ENCODE assay signal across 27 cellular contexts in genomic region chr7:158754746-158755444, GRCh38. TPM values are rescaled to one million over a fixed set of nuclear protein-coding genes. Genes with fewer than 3 reads are reported as not detected.
DNase-seq lines count a peak whose midpoint lies in the region; ATAC-seq and TF ChIP-seq lines count a peak whose summit lies in the region.
"Had no signal": no experiment of that assay in that cellular context is flagged by ENCODE, and none has a peak within 500 bp of the region (broad histone marks: within the 10 kb centered on the region; RNA-seq: fewer than 3 reads in every experiment).

No MANE protein-coding gene starts in this region.

- no peaks in the 10 kb centered on the region for H3K9me3 Mint-ChIP-seq in natural killer cell treated with Interleukin-12 subunit alpha and Interleukin-12 subunit beta and Interleukin-15 and Interleukin-18, amount 100 ng/mL, for 72 hours
- no peaks in the 10 kb centered on the region for H3K9me3 Mint-ChIP-seq in natural killer cell
- H3K9me3 Mint-ChIP-seq: brain; stimulated activated memory B cell treated with anti-CD40 and anti-IgM and Interleukin-4, amounts not matched to agents 10 μg/mL and 1 μg/mL and 100 μg/mL, for 72 hours had no signal

- no peak overlapping the region for H3K4me3 Mint-ChIP-seq in natural killer cell treated with Interleukin-12 subunit alpha and Interleukin-12 subunit beta and Interleukin-15 and Interleukin-18, amount 100 ng/mL, for 72 hours
- H3K4me3 Mint-ChIP-seq in natural killer cell: no peak overlapping the region
- H3K4me3 Mint-ChIP-seq: brain; stimulated activated memory B cell treated with anti-CD40 and anti-IgM and Interleukin-4, amounts not matched to agents 10 μg/mL and 1 μg/mL and 100 μg/mL, for 72 hours had no signal

- no peak overlapping the region for H3K27ac ChIP-seq in foreskin keratinocyte
- H3K27ac ChIP-seq: SK-N-MC, VCaP had no signal

- TF ChIP-seq CTCF in natural killer cell (IDR thresholded peaks at IDR 0.05): no peak
- no peak for TF ChIP-seq CTCF in foreskin keratinocyte (conservative IDR thresholded peaks at IDR 0.05)

- no peak for DNase-seq in natural killer cell treated with Interleukin-12 subunit alpha and Interleukin-12 subunit beta and Interleukin-15 and Interleukin-18, amount 100 ng/mL, for 72 hours (ENCODE audit: low spot score)
- DNase-seq in natural killer cell (no peak), amniotic epithelial cell (ENCODE audit: low read depth) (peak; percentile 27), foreskin keratinocyte (peak in 1 of 2 donors; percentile 53), C1 segment of cervical spinal cord (lab: John Stamatoyannopoulos, UW) (no peak), OCI-M1 (lab: John Stamatoyannopoulos, UW) (no peak)
- DNase-seq: ACHN; activated CD4-positive, alpha-beta T cell treated with anti-CD3 and anti-CD28 coated beads, Interleukin-2, amount 50 U/mL, for 1 hour; activated CD8-positive, alpha-beta memory T cell treated with anti-CD3 and anti-CD28 coated beads, Interleukin-2, amount 50 U/mL, for 4 hours; activated effector memory CD4-positive, alpha-beta T cell treated with anti-CD3 and anti-CD28 coated beads, Interleukin-2, amount 50 U/mL, for 16 hours; Caco-2; DND-41; effector CD8-positive, alpha-beta T cell; H7; NCI-H1694 treated with DMSO at 0.1 percent for 48 hours; NCI-H2171 treated with DMSO at 0.1 percent for 48 hours; NCI-H524 treated with DMSO at 0.1 percent for 48 hours; occipital lobe; retina; RPMI8226; stimulated activated CD4-positive, alpha-beta T cell treated with anti-CD3 and anti-CD28 coated beads, Interleukin-2, amount 100 ng/mL, for 48 hours had no signal

- intact Hi-C loops in natural killer cell (cut with micrococcal nuclease): no loop called here

- H3K36me3 Mint-ChIP-seq in natural killer cell treated with Interleukin-12 subunit alpha and Interleukin-12 subunit beta and Interleukin-15 and Interleukin-18, amount 100 ng/mL, for 72 hours: no peaks in the 10 kb centered on the region
- peaks cover 29% of the 10 kb centered on the region for H3K36me3 Mint-ChIP-seq in natural killer cell

- no peaks in the 10 kb centered on the region for H3K27me3 ChIP-seq in foreskin keratinocyte

- H3K27ac Mint-ChIP-seq in natural killer cell treated with Interleukin-12 subunit alpha and Interleukin-12 subunit beta and Interleukin-15 and Interleukin-18, amount 100 ng/mL, for 72 hours: peak overlapping the region; percentile 6 to 50
- peak overlapping the region in 1 of 2 donors; percentile 63 for H3K27ac Mint-ChIP-seq in natural killer cell
- H3K27ac Mint-ChIP-seq: brain; stimulated activated memory B cell treated with anti-CD40 and anti-IgM and Interleukin-4, amounts not matched to agents 10 μg/mL and 1 μg/mL and 100 μg/mL, for 72 hours had no signal

- peaks cover 6 to 12% of the 10 kb centered on the region in 2 donors for H3K4me1 Mint-ChIP-seq in natural killer cell treated with Interleukin-12 subunit alpha and Interleukin-12 subunit beta and Interleukin-15 and Interleukin-18, amount 100 ng/mL, for 72 hours (ENCODE audit: low read depth in 2 of 2)
- H3K4me1 Mint-ChIP-seq in natural killer cell: peaks cover 11 to 12% of the 10 kb centered on the region in 2 donors
- H3K4me1 Mint-ChIP-seq: brain; stimulated activated memory B cell treated with anti-CD40 and anti-IgM and Interleukin-4, amounts not matched to agents 10 μg/mL and 1 μg/mL and 100 μg/mL, for 72 hours had no signal

- H3K4me1 ChIP-seq in foreskin keratinocyte: peaks cover 21% of the 10 kb centered on the region
- H3K4me1 ChIP-seq: Caco-2 had no signal

- no peaks in the 10 kb centered on the region for H3K27me3 Mint-ChIP-seq in natural killer cell treated with Interleukin-12 subunit alpha and Interleukin-12 subunit beta and Interleukin-15 and Interleukin-18, amount 100 ng/mL, for 72 hours
- no peaks in the 10 kb centered on the region for H3K27me3 Mint-ChIP-seq in natural killer cell (ENCODE audit: low read depth in 2 of 2)
- H3K27me3 Mint-ChIP-seq: brain; stimulated activated memory B cell treated with anti-CD40 and anti-IgM and Interleukin-4, amounts not matched to agents 10 μg/mL and 1 μg/mL and 100 μg/mL, for 72 hours had no signal

- ATAC-seq in natural killer cell treated with Interleukin-12 subunit alpha and Interleukin-12 subunit beta and Interleukin-15 and Interleukin-18, amount 100 ng/mL, for 72 hours: no peak
- no peak for ATAC-seq in natural killer cell
- peak; percentile 49 for ATAC-seq in foreskin keratinocyte
- no peak for ATAC-seq in GM18520 (IDR thresholded peaks at IDR 0.05; ENCODE audit: unreplicated experiment)
- ATAC-seq: GM12878; stimulated activated memory B cell treated with anti-CD40 and anti-IgM and Interleukin-4, amounts not matched to agents 10 μg/mL and 1 μg/mL and 100 μg/mL, for 72 hours had no signal

RNA-seq across cellular contexts. Expression of gene NCAPG2, which starts 50.3 kb away (rescaled TPM):
- 100 to 1,000 TPM in 1 of 2 donors, 10 to 100 TPM in 1; 45.0 to 117 TPM for total RNA-seq in natural killer cell treated with Interleukin-12 subunit alpha and Interleukin-12 subunit beta and Interleukin-15 and Interleukin-18, amount 100 ng/mL, for 72 hours
- total RNA-seq in natural killer cell: 10 to 100 TPM in 2 of 3 donors, 1 to 10 TPM in 1; 8.8 to 14.8 (median 14.1) TPM
- total RNA-seq in foreskin keratinocyte: 38.1 and 43.7 TPM in 2 replicates
- polyA plus RNA-seq in foreskin keratinocyte: 13.1 and 18.2 TPM in 2 replicates
